Comparison of ENCODE assay signal across 18 cellular contexts in genomic region chr2:150672311-150672710, GRCh38.
DNase-seq lines count a peak whose midpoint lies in the region; FAIRE-seq and TF ChIP-seq lines count a peak whose summit lies in the region.
"Had no signal": no experiment of that assay in that cellular context is flagged by ENCODE, and none has a peak within 500 bp of the region (broad histone marks: within the 10 kb centered on the region; RNA-seq: fewer than 3 reads in every experiment).

No MANE protein-coding gene starts in this region.

- H3K9ac ChIP-seq in astrocyte (ENCODE audit: low read length) = no peak overlapping the region
- H3K9ac ChIP-seq in mesenchymal stem cell (ENCODE audit: low read length) = peak overlapping the region; percentile 35

- H3K4me3 ChIP-seq in AG10803 (ENCODE audit: low read length) = no peak overlapping the region
- H3K4me3 ChIP-seq in astrocyte (ENCODE audit: insufficient read depth, low read depth, low read length) = no peak overlapping the region
- no peak overlapping the region for H3K4me3 ChIP-seq in mesenchymal stem cell (ENCODE audit: insufficient read depth in 1 of 2, low read depth in 1 of 2, low read length in 2 of 2)
- H3K4me3 ChIP-seq: K562 had no signal

- H3K4me2 ChIP-seq in astrocyte (ENCODE audit: low read length) (no peak overlapping the region), mesenchymal stem cell (ENCODE audit: low read length, poor library complexity, severe bottlenecking) (no peak overlapping the region)

- no peak overlapping the region for H3K4ac ChIP-seq in mesenchymal stem cell (ENCODE audit: low read depth in 1 of 2, low read length in 2 of 2)

- no CpG with 5 or more reads among the region's 2 CpGs for WGBS in mesenchymal stem cell

- no peaks in the 10 kb centered on the region for H3K79me1 ChIP-seq in mesenchymal stem cell (replicated peaks; ENCODE audit: low read length, poor library complexity, severe bottlenecking)

- DNase-seq in AG10803 (ENCODE audit: low read depth) = peak; percentile 9
- peak; percentile 79 for DNase-seq in HCEC 1CT
- peak; percentile 49 for DNase-seq in astrocyte (ENCODE audit: low read depth)
- peak; percentile 48 for DNase-seq in mesenchymal stem cell
- no peak for DNase-seq in NCI-H446 treated with DMSO at 0.1 percent for 48 hours (lab: John Stamatoyannopoulos, UW)
- no peak for DNase-seq in activated CD8-positive, alpha-beta memory T cell treated with anti-CD3 and anti-CD28 coated beads for 24 hours
- DNase-seq in NCI-H2171 treated with DMSO at 0.1 percent for 48 hours (lab: John Stamatoyannopoulos, UW) = no peak
- DNase-seq: 8988T; BE2C; C1 segment of cervical spinal cord; Caco-2; CD4-positive, CD25-positive, alpha-beta regulatory T cell; GF-D8; GOT3; H7 had no signal

- no peaks in the 10 kb centered on the region for H4K20me1 ChIP-seq in astrocyte (ENCODE audit: insufficient read depth, low read length)

- FAIRE-seq in astrocyte (lab: Jason Lieb, UNC) = peak; percentile 59
- FAIRE-seq: D721Med, K562 had no signal

- H3K18ac ChIP-seq in mesenchymal stem cell (ENCODE audit: low read depth in 1 of 2, low read length in 2 of 2) = no peak overlapping the region

- H2AK5ac ChIP-seq in mesenchymal stem cell (ENCODE audit: low read length, severe bottlenecking) = no peak overlapping the region

- peaks cover 1% of the 10 kb centered on the region for H3K9me3 Mint-ChIP-seq in astrocyte (ENCODE audit: unreplicated experiment)

- no peak overlapping the region for H2BK15ac ChIP-seq in mesenchymal stem cell (ENCODE audit: low read depth, poor library complexity, severe bottlenecking)

- no peaks in the 10 kb centered on the region for H3K36me3 ChIP-seq in astrocyte (ENCODE audit: insufficient read depth, low read length)
- H3K36me3 ChIP-seq in mesenchymal stem cell (ENCODE audit: control insufficient read depth in 1 of 2, insufficient read depth in 2 of 2, low read depth in 1 of 2, low read length in 2 of 2) = no peaks in the 10 kb centered on the region
- H3K36me3 ChIP-seq: BE2C had no signal

- H3K23ac ChIP-seq in mesenchymal stem cell (ENCODE audit: low read length in 2 of 2) = no peak overlapping the region

- peaks cover 1% of the 10 kb centered on the region for H3K4me1 Mint-ChIP-seq in astrocyte (ENCODE audit: low read depth, unreplicated experiment)
- H3K4me1 Mint-ChIP-seq: CD4-positive, CD25-positive, alpha-beta regulatory T cell had no signal

- H3K9me3 ChIP-seq in astrocyte (ENCODE audit: insufficient read depth, low read depth, low read length) = no peaks in the 10 kb centered on the region
- no peaks in the 10 kb centered on the region for H3K9me3 ChIP-seq in mesenchymal stem cell (ENCODE audit: control insufficient read depth, low read length)
- H3K9me3 ChIP-seq: BE2C, Caco-2 had no signal

- H3K27ac ChIP-seq in astrocyte (ENCODE audit: low read depth, low read length) (no peak overlapping the region), mesenchymal stem cell (ENCODE audit: low read length, poor library complexity, severe bottlenecking) (no peak overlapping the region)
- H3K27ac ChIP-seq: HL-60 had no signal

- no peak overlapping the region for H4K91ac ChIP-seq in mesenchymal stem cell (ENCODE audit: low read length)

- no peaks in the 10 kb centered on the region for H3K27me3 Mint-ChIP-seq in astrocyte (ENCODE audit: low read depth, unreplicated experiment)
- H3K27me3 Mint-ChIP-seq: CD4-positive, CD25-positive, alpha-beta regulatory T cell had no signal

- H2BK12ac ChIP-seq in mesenchymal stem cell (ENCODE audit: low read length in 2 of 2) = no peak overlapping the region

- H2BK5ac ChIP-seq in mesenchymal stem cell (ENCODE audit: low read depth, low read length, poor library complexity, severe bottlenecking) = peak overlapping the region; percentile 31

- H3K27ac Mint-ChIP-seq in astrocyte (ENCODE audit: unreplicated experiment) = no peak overlapping the region
- H3K27ac Mint-ChIP-seq: CD4-positive, CD25-positive, alpha-beta regulatory T cell had no signal

- no peak overlapping the region for H3K4me3 Mint-ChIP-seq in astrocyte (ENCODE audit: unreplicated experiment)
- H3K4me3 Mint-ChIP-seq: CD4-positive, CD25-positive, alpha-beta regulatory T cell had no signal

- H2BK120ac ChIP-seq in mesenchymal stem cell (ENCODE audit: low read depth, low read length) = no peak overlapping the region

- TF ChIP-seq CTCF in AG10803 (conservative IDR thresholded peaks at IDR 0.05; ENCODE audit: low read length) (no peak), astrocyte (IDR thresholded peaks at IDR 0.05; ENCODE audit: insufficient read depth, low read depth, low read length) (no peak)

- H4K8ac ChIP-seq in mesenchymal stem cell (ENCODE audit: low read length) = no peak overlapping the region

- H3K27me3 ChIP-seq in astrocyte (ENCODE audit: insufficient read depth, low read length) (no peaks in the 10 kb centered on the region), mesenchymal stem cell (ENCODE audit: control insufficient read depth in 1 of 2, insufficient read depth in 1 of 2, low read length in 2 of 2) (no peaks in the 10 kb centered on the region)
- H3K27me3 ChIP-seq: BE2C had no signal

- H2AFZ ChIP-seq in astrocyte (ENCODE audit: low read depth, low read length) = no peak overlapping the region
- no peak overlapping the region for H2AFZ ChIP-seq in mesenchymal stem cell (ENCODE audit: low read depth, low read length)

- H3K14ac ChIP-seq in mesenchymal stem cell (ENCODE audit: low read length in 2 of 2) = no peak overlapping the region

- H3K36me3 Mint-ChIP-seq in astrocyte (ENCODE audit: low read depth, unreplicated experiment) = no peaks in the 10 kb centered on the region
- H3K36me3 Mint-ChIP-seq: CD4-positive, CD25-positive, alpha-beta regulatory T cell had no signal

- no peaks in the 10 kb centered on the region for H3K4me1 ChIP-seq in astrocyte (ENCODE audit: insufficient read depth, low read length)
- no peaks in the 10 kb centered on the region for H3K4me1 ChIP-seq in mesenchymal stem cell (ENCODE audit: control insufficient read depth, insufficient read depth, low read depth, low read length)
- H3K4me1 ChIP-seq: BE2C, Caco-2 had no signal

- no peaks in the 10 kb centered on the region for H3K79me2 ChIP-seq in astrocyte (ENCODE audit: insufficient read depth, low read length)

Comparison
In these comparisons a context has a peak if more than half of its experiments do, and no peak if none do; other contexts are left out.
1. DNase-seq: peak in AG10803 (single experiment), HCEC 1CT (single experiment), astrocyte (single experiment) and mesenchymal stem cell (single experiment); none in NCI-H446 treated with DMSO at 0.1 percent for 48 hours (single experiment), activated CD8-positive, alpha-beta memory T cell treated with anti-CD3 and anti-CD28 coated beads for 24 hours (single experiment) and NCI-H2171 treated with DMSO at 0.1 percent for 48 hours (single experiment).